ENCODE assay signal across 23 cellular contexts in the genomic region with DNA sequence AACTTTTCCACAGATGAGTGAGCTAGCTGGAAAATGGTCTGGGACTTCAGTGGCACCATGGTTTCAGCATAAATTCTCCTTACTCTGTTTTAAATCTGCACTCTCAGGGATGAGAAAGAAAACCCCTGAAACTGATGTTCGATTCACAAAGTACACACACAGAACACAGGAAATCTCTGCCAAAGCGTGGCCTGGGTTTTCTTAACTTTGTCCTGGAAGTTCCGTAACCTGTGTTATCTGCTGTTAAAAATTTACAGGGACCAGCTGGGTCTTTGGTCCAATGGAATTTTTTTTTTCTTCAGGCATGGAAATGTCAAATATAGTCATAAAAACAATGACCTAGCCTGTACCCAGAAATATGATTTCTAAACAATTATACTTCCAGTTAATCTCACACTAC. TPM values are rescaled to one million over a fixed set of nuclear protein-coding genes. Genes with fewer than 3 reads are reported as not detected.
A peak's percentile ranks its signal among the peaks of the same experiment; 100 is the strongest.
DNase-seq lines count a peak whose midpoint lies in the region; ATAC-seq and TF ChIP-seq lines count a peak whose summit lies in the region.
"Had no signal": no experiment of that assay in that cellular context is flagged by ENCODE, and none has a peak within 500 bp of the region (broad histone marks: within the 10 kb centered on the region; RNA-seq: fewer than 3 reads in every experiment).

No MANE protein-coding gene starts in this region.

- ATAC-seq in right lobe of liver (peak; percentile 48 to 82 (median 68)), HG02840 (IDR thresholded peaks at IDR 0.05; ENCODE audit: low FRiP score, unreplicated experiment) (no peak)
- ATAC-seq in stimulated activated memory B cell treated with anti-CD40 and anti-IgM and Interleukin-4, amounts not matched to agents 10 μg/mL and 1 μg/mL and 100 μg/mL, for 72 hours = no peak
- ATAC-seq: gastrocnemius medialis had no signal

- peak overlapping the region; percentile 48 for H3K4me3 Mint-ChIP-seq in activated T-cell treated with anti-CD3 and anti-CD28 coated beads, Interleukin-2, amount 50 U/mL, for 24 hours
- peak overlapping the region; percentile 90 for H3K4me3 Mint-ChIP-seq in activated naive CD8-positive, alpha-beta T cell
- H3K4me3 Mint-ChIP-seq in stimulated activated memory B cell treated with anti-CD40 and anti-IgM and Interleukin-4, amounts not matched to agents 10 μg/mL and 1 μg/mL and 100 μg/mL, for 72 hours = no peak overlapping the region
- H3K4me3 Mint-ChIP-seq: nephron progenitor cell had no signal

- H3K4me3 ChIP-seq in right lobe of liver (no peak overlapping the region), vagina (no peak overlapping the region)
- H3K4me3 ChIP-seq: BLaER1, esophagus muscularis mucosa, gastrocnemius medialis, Peyer's patch had no signal

- no peaks in the 10 kb centered on the region for H3K27me3 Mint-ChIP-seq in activated T-cell treated with anti-CD3 and anti-CD28 coated beads, Interleukin-2, amount 50 U/mL, for 24 hours
- no peaks in the 10 kb centered on the region for H3K27me3 Mint-ChIP-seq in activated naive CD8-positive, alpha-beta T cell
- H3K27me3 Mint-ChIP-seq in stimulated activated memory B cell treated with anti-CD40 and anti-IgM and Interleukin-4, amounts not matched to agents 10 μg/mL and 1 μg/mL and 100 μg/mL, for 72 hours = no peaks in the 10 kb centered on the region

- intact Hi-C loops in right lobe of liver (cut with DNase I) (no loop called here), vagina (cut with DNase I) (no loop called here)

- no peaks in the 10 kb centered on the region for H3K27me3 ChIP-seq in right lobe of liver
- no peaks in the 10 kb centered on the region for H3K27me3 ChIP-seq in vagina
- H3K27me3 ChIP-seq: esophagus muscularis mucosa, gastrocnemius medialis, Peyer's patch had no signal

- H3K27ac ChIP-seq in right lobe of liver (peak overlapping the region; percentile 88 to 94 (median 91)), vagina (no peak overlapping the region)
- H3K27ac ChIP-seq: BLaER1, esophagus muscularis mucosa, gastrocnemius medialis, Peyer's patch, VCaP had no signal

- H3K9me3 ChIP-seq in right lobe of liver (no peaks in the 10 kb centered on the region), vagina (no peaks in the 10 kb centered on the region)
- H3K9me3 ChIP-seq: BLaER1, esophagus muscularis mucosa, gastrocnemius medialis, Peyer's patch had no signal

- no peaks in the 10 kb centered on the region for H3K9me3 Mint-ChIP-seq in activated T-cell treated with anti-CD3 and anti-CD28 coated beads, Interleukin-2, amount 50 U/mL, for 24 hours
- no peaks in the 10 kb centered on the region for H3K9me3 Mint-ChIP-seq in activated naive CD8-positive, alpha-beta T cell (ENCODE audit: low read depth)
- H3K9me3 Mint-ChIP-seq in stimulated activated memory B cell treated with anti-CD40 and anti-IgM and Interleukin-4, amounts not matched to agents 10 μg/mL and 1 μg/mL and 100 μg/mL, for 72 hours = no peaks in the 10 kb centered on the region
- H3K9me3 Mint-ChIP-seq: nephron progenitor cell had no signal

- TF ChIP-seq CTCF in right lobe of liver (IDR thresholded peaks at IDR 0.05) (no peak), vagina (IDR thresholded peaks at IDR 0.05) (no peak)

- WGBS in right lobe of liver (ENCODE audit: insufficient coverage, low coverage, low lambda C conversion rate, missing lambda C conversion rate) = 17% methylated on average over 3 of the region's 3 CpGs

- peaks cover 9% of the 10 kb centered on the region for H3K36me3 Mint-ChIP-seq in activated T-cell treated with anti-CD3 and anti-CD28 coated beads, Interleukin-2, amount 50 U/mL, for 24 hours (ENCODE audit: low read depth)
- peaks cover 8% of the 10 kb centered on the region for H3K36me3 Mint-ChIP-seq in activated naive CD8-positive, alpha-beta T cell
- no peaks in the 10 kb centered on the region for H3K36me3 Mint-ChIP-seq in stimulated activated memory B cell treated with anti-CD40 and anti-IgM and Interleukin-4, amounts not matched to agents 10 μg/mL and 1 μg/mL and 100 μg/mL, for 72 hours

- peak overlapping the region; percentile 74 for H3K27ac Mint-ChIP-seq in activated T-cell treated with anti-CD3 and anti-CD28 coated beads, Interleukin-2, amount 50 U/mL, for 24 hours
- peak overlapping the region; percentile 87 for H3K27ac Mint-ChIP-seq in activated naive CD8-positive, alpha-beta T cell
- peak overlapping the region; percentile 46 for H3K27ac Mint-ChIP-seq in stimulated activated memory B cell treated with anti-CD40 and anti-IgM and Interleukin-4, amounts not matched to agents 10 μg/mL and 1 μg/mL and 100 μg/mL, for 72 hours
- H3K27ac Mint-ChIP-seq: nephron progenitor cell had no signal

- H3K36me3 ChIP-seq in right lobe of liver = no peaks in the 10 kb centered on the region
- no peaks in the 10 kb centered on the region for H3K36me3 ChIP-seq in vagina
- H3K36me3 ChIP-seq: BLaER1, esophagus muscularis mucosa, gastrocnemius medialis, Peyer's patch had no signal

- H3K4me1 Mint-ChIP-seq in activated T-cell treated with anti-CD3 and anti-CD28 coated beads, Interleukin-2, amount 50 U/mL, for 24 hours (ENCODE audit: low read depth) = peaks cover 81% of the 10 kb centered on the region
- peaks cover 80% of the 10 kb centered on the region for H3K4me1 Mint-ChIP-seq in activated naive CD8-positive, alpha-beta T cell (ENCODE audit: low read depth)
- peaks cover 60% of the 10 kb centered on the region for H3K4me1 Mint-ChIP-seq in stimulated activated memory B cell treated with anti-CD40 and anti-IgM and Interleukin-4, amounts not matched to agents 10 μg/mL and 1 μg/mL and 100 μg/mL, for 72 hours

- H3K4me1 ChIP-seq in right lobe of liver (peaks cover 0 to 62% (median 31%) of the 10 kb centered on the region in 4 donors), vagina (peaks cover 19% of the 10 kb centered on the region)
- H3K4me1 ChIP-seq: BLaER1 had no signal

- peak; percentile 44 for TF ChIP-seq POLR2A in right lobe of liver (IDR thresholded peaks at IDR 0.05)
- no peak for TF ChIP-seq POLR2A in vagina (IDR thresholded peaks at IDR 0.05)

- no peak for DNase-seq in activated T-cell treated with anti-CD3 and anti-CD28 coated beads, Interleukin-2, amount 50 U/mL, for 24 hours
- DNase-seq in activated T-cell treated with anti-CD3 and anti-CD28 coated beads, Interleukin-2, amount 50 U/mL, for 1 hour = no peak
- DNase-seq in right lobe of liver = peak in 2 of 3 donors; percentile 51 to 81
- DNase-seq in nucleus accumbens (lab: John Stamatoyannopoulos, UW) = no peak
- no peak for DNase-seq in vagina (ENCODE audit: extremely low spot score in 2 of 2)
- DNase-seq: aorta; DMS 273 treated with DMSO at 0.1 percent for 48 hours; effector CD8-positive, alpha-beta T cell; gastrocnemius medialis; HCEC 1CT; NCI-H1105; NCI-H510A; nephron progenitor cell; Peyer's patch; stimulated activated CD4-positive, alpha-beta T cell treated with anti-CD3 and anti-CD28 coated beads, Interleukin-2, amount 100 ng/mL, for 48 hours had no signal

RNA-seq across cellular contexts. Expression of a gene that starts 7.3 kb away (rescaled TPM):
- total RNA-seq in right lobe of liver (1 to 10 TPM; 1.0 to 4.9 (median 1.5) TPM), vagina (7.6 TPM)
- total RNA-seq: A673, skeletal muscle tissue had no signal

Comparison
In these comparisons a context has a peak if more than half of its experiments do, and no peak if none do; other contexts are left out.
1. DNase-seq: peak in right lobe of liver (2 of 3); none in activated T-cell treated with anti-CD3 and anti-CD28 coated beads, Interleukin-2, amount 50 U/mL, for 24 hours (single experiment), activated T-cell treated with anti-CD3 and anti-CD28 coated beads, Interleukin-2, amount 50 U/mL, for 1 hour (single experiment), nucleus accumbens (0 of 56) and vagina (0 of 2).
2. ATAC-seq: peak in right lobe of liver (4 of 4); none in stimulated activated memory B cell treated with anti-CD40 and anti-IgM and Interleukin-4, amounts not matched to agents 10 μg/mL and 1 μg/mL and 100 μg/mL, for 72 hours (single experiment) and HG02840 (single experiment).
3. Peak in every context shown above with its lines, with median percentiles within 50 percentile points of each other: H3K27ac Mint-ChIP-seq.